Comparison of ENCODE assay signal across 8 cellular contexts in genomic region chr10:12350167-12350872, GRCh38. TPM values are rescaled to one million over a fixed set of nuclear protein-coding genes. Genes with fewer than 3 reads are reported as not detected.
DNase-seq lines count a peak whose midpoint lies in the region; ATAC-seq and TF ChIP-seq lines count a peak whose summit lies in the region.

No MANE protein-coding gene starts in this region.

- peak overlapping the region; percentile 87 for H3K27ac Mint-ChIP-seq in endodermal cell
- peak overlapping the region; percentile 99 for H3K27ac Mint-ChIP-seq in stimulated activated naive B cell treated with anti-CD40 and anti-IgM and Interleukin-4, amounts not matched to agents 10 μg/mL and 1 μg/mL and 100 μg/mL, for 72 hours

- peaks cover 22% of the 10 kb centered on the region for H3K4me1 Mint-ChIP-seq in endodermal cell
- peaks cover 41 to 68% of the 10 kb centered on the region in 2 donors for H3K4me1 Mint-ChIP-seq in stimulated activated naive B cell treated with anti-CD40 and anti-IgM and Interleukin-4, amounts not matched to agents 10 μg/mL and 1 μg/mL and 100 μg/mL, for 72 hours

- H3K27ac ChIP-seq in endodermal cell (ENCODE audit: low read depth, low read length) (no peak overlapping the region), mesodermal cell (ENCODE audit: low read depth, low read length, severe bottlenecking) (no peak overlapping the region)

- peaks cover 58% of the 10 kb centered on the region for H3K27me3 Mint-ChIP-seq in endodermal cell (ENCODE audit: insufficient read depth)
- H3K27me3 Mint-ChIP-seq in stimulated activated naive B cell treated with anti-CD40 and anti-IgM and Interleukin-4, amounts not matched to agents 10 μg/mL and 1 μg/mL and 100 μg/mL, for 72 hours = no peaks in the 10 kb centered on the region

- H3K4me3 ChIP-seq in BJ (ENCODE audit: low read depth, low read length) (peak overlapping the region; percentile 65), endodermal cell (ENCODE audit: low read length) (peak overlapping the region; percentile 88), mesodermal cell (ENCODE audit: extremely low read depth, insufficient read depth, low read length, poor library complexity, severe bottlenecking) (peak overlapping the region; percentile 58)

- H3K36me3 Mint-ChIP-seq in endodermal cell (ENCODE audit: low read depth) = no peaks in the 10 kb centered on the region
- H3K36me3 Mint-ChIP-seq in stimulated activated naive B cell treated with anti-CD40 and anti-IgM and Interleukin-4, amounts not matched to agents 10 μg/mL and 1 μg/mL and 100 μg/mL, for 72 hours = peaks cover 17 to 21% of the 10 kb centered on the region in 2 donors

- peak overlapping the region; percentile 47 for H3K9ac ChIP-seq in endodermal cell (ENCODE audit: extremely low read depth, low read length, poor library complexity, severe bottlenecking)

- H3K9me3 ChIP-seq in endodermal cell (ENCODE audit: control insufficient read depth, low read length) (no peaks in the 10 kb centered on the region), mesodermal cell (ENCODE audit: control insufficient read depth, low read length) (no peaks in the 10 kb centered on the region)

- peaks cover 13% of the 10 kb centered on the region for H3K27me3 ChIP-seq in BJ (ENCODE audit: control insufficient read depth, insufficient read depth, low read length)
- peaks cover 40% of the 10 kb centered on the region for H3K27me3 ChIP-seq in endodermal cell (ENCODE audit: control insufficient read depth, insufficient read depth, low read length, poor library complexity, severe bottlenecking)

- WGBS in endodermal cell (ENCODE audit: insufficient coverage in 1 of 2, insufficient read length in 1 of 2), 2 experiments = 0 to 1% methylated on average over 15 to 47 of the region's 47 CpGs
- WGBS in mesodermal cell (ENCODE audit: insufficient coverage in 2 of 2), 2 experiments = 1% methylated on average over 25 to 36 of the region's 47 CpGs

- DNase-seq in BJ (ENCODE audit: low read depth) = no peak
- DNase-seq in NCI-H146 treated with DMSO at 0.1 percent for 48 hours (lab: John Stamatoyannopoulos, UW; ENCODE audit: unreplicated experiment) = peak; percentile 22
- peak; percentile 47 for DNase-seq in activated CD8-positive, alpha-beta memory T cell treated with anti-CD3 and anti-CD28 coated beads, Interleukin-2, amount 50 U/mL, for 4 hours
- DNase-seq in endodermal cell = peak; percentile 78
- DNase-seq in stimulated activated naive B cell treated with anti-CD40 and anti-IgM and Interleukin-4, amounts not matched to agents 10 μg/mL and 1 μg/mL and 100 μg/mL, for 72 hours = peak; percentile 57

- H3K4me3 Mint-ChIP-seq in endodermal cell = peak overlapping the region; percentile 87
- H3K4me3 Mint-ChIP-seq in stimulated activated naive B cell treated with anti-CD40 and anti-IgM and Interleukin-4, amounts not matched to agents 10 μg/mL and 1 μg/mL and 100 μg/mL, for 72 hours = peak overlapping the region; percentile 98 to 99

- H3K36me3 ChIP-seq in BJ (ENCODE audit: control insufficient read depth, insufficient read depth, low read length) (no peaks in the 10 kb centered on the region), endodermal cell (ENCODE audit: control insufficient read depth, insufficient read depth, low read length) (no peaks in the 10 kb centered on the region), mesodermal cell (ENCODE audit: control insufficient read depth, insufficient read depth, low read length) (no peaks in the 10 kb centered on the region)

- CTCF ChIA-PET in BJ (lab: Yijun Ruan, JAX) = interaction anchor here (0.7 to 2.4 kb wide), 3 partner anchors 17 to 86 kb away, joined by 3 to 8 read pairs (median 3); no protein-coding TSS in a partner anchor

- ATAC-seq in GM19438 (IDR thresholded peaks at IDR 0.05; ENCODE audit: low read depth, unreplicated experiment) (peak; percentile 37), GM21737 (IDR thresholded peaks at IDR 0.05; ENCODE audit: unreplicated experiment) (no peak)
- ATAC-seq in stimulated activated naive B cell treated with anti-CD40 and anti-IgM and Interleukin-4, amounts not matched to agents 10 μg/mL and 1 μg/mL and 100 μg/mL, for 72 hours (replicated peaks) = peak; percentile 42 to 45

- no peaks in the 10 kb centered on the region for H3K9me3 Mint-ChIP-seq in endodermal cell
- H3K9me3 Mint-ChIP-seq in stimulated activated naive B cell treated with anti-CD40 and anti-IgM and Interleukin-4, amounts not matched to agents 10 μg/mL and 1 μg/mL and 100 μg/mL, for 72 hours = no peaks in the 10 kb centered on the region

- H3K4me1 ChIP-seq in endodermal cell (ENCODE audit: control insufficient read depth, insufficient read depth, low read length) = peaks cover 2% of the 10 kb centered on the region
- no peaks in the 10 kb centered on the region for H3K4me1 ChIP-seq in mesodermal cell (ENCODE audit: control insufficient read depth, insufficient read depth, low read length, poor library complexity, severe bottlenecking)

- no peak for TF ChIP-seq CTCF in BJ (IDR thresholded peaks at IDR 0.05; ENCODE audit: insufficient read depth, low read depth, low read length)
- peak; percentile 34 for TF ChIP-seq CTCF in endodermal cell (conservative IDR thresholded peaks at IDR 0.05)

- POLR2A ChIA-PET in BJ (lab: Charles Lee) = no interaction called here

RNA-seq across cellular contexts. Expression of gene CAMK1D, which starts 1.0 kb away (rescaled TPM):
- 1.1 and 1.6 TPM in 2 replicates for polyA plus RNA-seq in BJ (2011; rRNA removed)
- 0.98 and 1.0 TPM in 2 replicates for polyA minus RNA-seq in BJ (2011; rRNA and poly(A)+ RNA removed)
- 1 to 10 TPM; 4.5 to 7.8 TPM for total RNA-seq in endodermal cell
- polyA plus RNA-seq in endodermal cell (2013, experiment 1 of 2) = 9.1 TPM
- 7.3 TPM for polyA plus RNA-seq in endodermal cell (2013, experiment 2 of 2)
- polyA plus RNA-seq in mesodermal cell (2013, experiment 1 of 2) = 3.6 TPM
- 3.6 TPM for polyA plus RNA-seq in mesodermal cell (2013, experiment 2 of 2)
